8 cellular contexts compared by ENCODE assay signal in the genomic region with DNA sequence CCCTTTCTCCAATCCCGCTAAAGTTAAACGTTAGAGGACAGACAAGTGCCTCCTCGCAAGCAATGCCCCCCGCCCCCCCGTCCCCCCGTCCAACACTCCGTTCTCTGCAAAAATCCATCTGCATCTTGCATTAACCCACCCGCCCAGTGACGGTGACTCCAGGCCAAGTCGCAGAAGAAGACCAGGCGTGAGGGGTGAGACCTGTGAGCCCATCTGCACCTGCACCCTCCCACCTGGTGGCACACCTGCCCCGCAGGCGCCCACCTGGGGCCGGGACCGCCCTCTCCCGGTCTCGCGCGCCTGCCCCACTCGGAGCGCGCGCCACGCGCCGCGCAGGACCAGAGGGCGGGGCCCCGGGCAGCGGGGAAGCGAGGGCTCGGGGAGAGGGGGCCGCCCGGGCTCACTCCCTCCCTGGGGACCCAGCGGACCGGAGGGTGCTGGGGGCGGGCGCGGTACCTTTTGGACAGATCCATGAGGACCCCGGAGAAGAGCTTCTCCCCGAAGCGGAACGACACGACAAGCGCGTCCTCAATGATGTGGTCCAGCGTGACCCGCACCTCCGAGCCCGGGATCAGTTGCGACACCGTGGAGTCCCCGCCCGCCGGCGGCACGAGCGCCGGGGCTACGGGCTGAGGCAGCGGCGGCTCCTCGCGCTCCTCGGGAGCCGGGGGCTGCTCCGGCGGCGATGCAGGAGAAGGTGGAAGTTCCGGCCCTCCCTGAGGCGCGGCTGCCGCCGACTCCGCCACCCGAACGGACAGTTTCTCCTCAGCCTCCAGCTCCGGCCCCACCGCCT. TPM values are rescaled to one million over a fixed set of nuclear protein-coding genes. Genes with fewer than 3 reads are reported as not detected.
DNase-seq lines count a peak whose midpoint lies in the region; ATAC-seq, FAIRE-seq and TF ChIP-seq lines count a peak whose summit lies in the region.

No MANE protein-coding gene starts in this region.

- peak overlapping the region; percentile 95 for H3K4me3 ChIP-seq in GM12865 (ENCODE audit: low read depth, low read length)
- peak overlapping the region; percentile 74 for H3K4me3 ChIP-seq in MG63
- peak overlapping the region; percentile 87 to 89 for H3K4me3 ChIP-seq in duodenal mucosa (ENCODE audit: low read depth in 1 of 2, low read length in 2 of 2)

- TF ChIP-seq POLR2A in H54 (IDR thresholded peaks at IDR 0.05; ENCODE audit: low read depth, low read length), result peak; percentile 52; the same call in 1 of the 2 replicates

- H3K27ac Mint-ChIP-seq in memory B cell, result no peak overlapping the region

- H3K27me3 Mint-ChIP-seq in memory B cell, result peaks cover 8% of the 10 kb centered on the region

- peak overlapping the region; percentile 77 for H3K4me3 Mint-ChIP-seq in memory B cell

- no peak for TF ChIP-seq CTCF in GM12865 (IDR thresholded peaks at IDR 0.05; ENCODE audit: insufficient read depth, low read depth, low read length, missing control alignments)

- peaks cover 9% of the 10 kb centered on the region for H3K4me1 Mint-ChIP-seq in memory B cell

- H3K36me3 Mint-ChIP-seq in memory B cell, result peaks cover 4% of the 10 kb centered on the region

- H3K4me1 ChIP-seq in duodenal mucosa (ENCODE audit: control insufficient read depth in 1 of 2, insufficient read depth in 2 of 2, low read length in 2 of 2), result peaks cover 6 to 13% of the 10 kb centered on the region in 2 donors

- FAIRE-seq in H54 (lab: Jason Lieb, UNC), result no peak

- no peaks in the 10 kb centered on the region for H3K9me3 Mint-ChIP-seq in memory B cell

- peak; percentile 18 for ATAC-seq in memory B cell (ENCODE audit: low read depth)

- H3K9me3 ChIP-seq in MG63, result no peaks in the 10 kb centered on the region
- H3K9me3 ChIP-seq in duodenal mucosa (ENCODE audit: control insufficient read depth in 1 of 2, low read length in 2 of 2), result no peaks in the 10 kb centered on the region

- peaks cover 37% of the 10 kb centered on the region for H3K36me3 ChIP-seq in MG63
- peaks cover 0 to 25% of the 10 kb centered on the region in 2 donors for H3K36me3 ChIP-seq in duodenal mucosa (ENCODE audit: control insufficient read depth in 1 of 2, insufficient read depth in 2 of 2, low read length in 2 of 2)

- H3K9ac ChIP-seq in duodenal mucosa (ENCODE audit: low read depth in 1 of 2, low read length in 2 of 2), result peak overlapping the region; percentile 74 to 89

- peak overlapping the region; percentile 89 for H3K27ac ChIP-seq in duodenal mucosa (ENCODE audit: low read depth, low read length)

- H3K27me3 ChIP-seq in MG63 (no peaks in the 10 kb centered on the region), duodenal mucosa (ENCODE audit: control insufficient read depth in 1 of 2, insufficient read depth in 2 of 2, low read length in 2 of 2) (no peaks in the 10 kb centered on the region)

- peak; percentile 46 for DNase-seq in GM12865 (ENCODE audit: low read depth)
- peak; percentile 34 for DNase-seq in H54 (ENCODE audit: insufficient read length, low spot score)
- peak; percentile 44 for DNase-seq in MG63
- DNase-seq in activated CD4-positive, alpha-beta T cell treated with anti-CD3 and anti-CD28 coated beads, Interleukin-2, amount 50 U/mL, for 1 hour, result peak; percentile 46
- DNase-seq in memory B cell (ENCODE audit: low spot score in 2 of 2), result peak; percentile 29 to 47
- DNase-seq in stimulated activated CD8-positive, alpha-beta memory T cell treated with anti-CD3 and anti-CD28 coated beads, Interleukin-15, amount 100 ng/mL, for 24 hours (ENCODE audit: low read depth), result peak; percentile 20
- no peak for DNase-seq in retina

RNA-seq across cellular contexts. Expression of gene PWWP2A, which starts 0.7 kb away (rescaled TPM):
- total RNA-seq in MG63 (2014; rRNA removed; shearing (Covaris generic); ENCODE audit: low replicate concordance), result 20.4 and 27.0 TPM in 2 replicates
